ENCODE assay signal across 14 cellular contexts in genomic region chr11:105466582-105467228, GRCh38.
DNase-seq lines count a peak whose midpoint lies in the region; ATAC-seq and TF ChIP-seq lines count a peak whose summit lies in the region.
"Had no signal": no experiment of that assay in that cellular context is flagged by ENCODE, and none has a peak within 500 bp of the region (broad histone marks: within the 10 kb centered on the region; RNA-seq: fewer than 3 reads in every experiment).

No MANE protein-coding gene starts in this region.

- H3K4me1 Mint-ChIP-seq in natural killer cell treated with Interleukin-12 subunit alpha and Interleukin-12 subunit beta and Interleukin-15 and Interleukin-18, amount 100 ng/mL, for 72 hours (ENCODE audit: low read depth in 2 of 2): no peaks in the 10 kb centered on the region
- H3K4me1 Mint-ChIP-seq: activated naive CD4-positive, alpha-beta T cell treated with anti-CD3 and anti-CD28 coated beads, Interleukin-2, amount 10 ng/mL, durations not matched to agents 7 days and 5 days; CD4-positive, CD25-positive, alpha-beta regulatory T cell; stimulated activated effector memory CD8-positive, alpha-beta T cell treated with anti-CD3 and anti-CD28 coated beads, Interleukin-12 subunit alpha, Interleukin-12 subunit beta, amount 100 ng/mL, for 72 hours had no signal

- intact Hi-C loops in dorsolateral prefrontal cortex (cut with DNase I): no loop called here

- H3K27me3 ChIP-seq in brain microvascular endothelial cell (replicated peaks) (no peaks in the 10 kb centered on the region), dorsolateral prefrontal cortex (no peaks in the 10 kb centered on the region)
- H3K27me3 ChIP-seq: neutrophil had no signal

- H3K27ac Mint-ChIP-seq in natural killer cell treated with Interleukin-12 subunit alpha and Interleukin-12 subunit beta and Interleukin-15 and Interleukin-18, amount 100 ng/mL, for 72 hours: no peak overlapping the region
- H3K27ac Mint-ChIP-seq: activated naive CD4-positive, alpha-beta T cell treated with anti-CD3 and anti-CD28 coated beads, Interleukin-2, amount 10 ng/mL, durations not matched to agents 7 days and 5 days; CD4-positive, CD25-positive, alpha-beta regulatory T cell; effector memory CD8-positive, alpha-beta T cell; stimulated activated effector memory CD8-positive, alpha-beta T cell treated with anti-CD3 and anti-CD28 coated beads, Interleukin-12 subunit alpha, Interleukin-12 subunit beta, amount 100 ng/mL, for 72 hours had no signal

- H3K4me3 ChIP-seq in brain microvascular endothelial cell (ENCODE audit: low read depth, low read length) (no peak overlapping the region), dorsolateral prefrontal cortex (no peak overlapping the region)

- H3K4me3 Mint-ChIP-seq in natural killer cell treated with Interleukin-12 subunit alpha and Interleukin-12 subunit beta and Interleukin-15 and Interleukin-18, amount 100 ng/mL, for 72 hours: no peak overlapping the region
- H3K4me3 Mint-ChIP-seq: activated naive CD4-positive, alpha-beta T cell treated with anti-CD3 and anti-CD28 coated beads, Interleukin-2, amount 10 ng/mL, durations not matched to agents 7 days and 5 days; CD4-positive, CD25-positive, alpha-beta regulatory T cell; effector memory CD8-positive, alpha-beta T cell; stimulated activated effector memory CD8-positive, alpha-beta T cell treated with anti-CD3 and anti-CD28 coated beads, Interleukin-12 subunit alpha, Interleukin-12 subunit beta, amount 100 ng/mL, for 72 hours had no signal

- no peaks in the 10 kb centered on the region for H3K36me3 ChIP-seq in brain microvascular endothelial cell (replicated peaks)
- H3K36me3 ChIP-seq: neutrophil had no signal

- H3K36me3 Mint-ChIP-seq in natural killer cell treated with Interleukin-12 subunit alpha and Interleukin-12 subunit beta and Interleukin-15 and Interleukin-18, amount 100 ng/mL, for 72 hours: no peaks in the 10 kb centered on the region
- H3K36me3 Mint-ChIP-seq: activated naive CD4-positive, alpha-beta T cell treated with anti-CD3 and anti-CD28 coated beads, Interleukin-2, amount 10 ng/mL, durations not matched to agents 7 days and 5 days; CD4-positive, CD25-positive, alpha-beta regulatory T cell; stimulated activated effector memory CD8-positive, alpha-beta T cell treated with anti-CD3 and anti-CD28 coated beads, Interleukin-12 subunit alpha, Interleukin-12 subunit beta, amount 100 ng/mL, for 72 hours had no signal

- in situ Hi-C loops in Caki2 (cut with HindIII; ENCODE audit: low pct_unique_long_range_greater_than_20kb, low sequenced_read_pairs): no loop called here
- in situ Hi-C loops in brain microvascular endothelial cell (cut with HindIII; ENCODE audit: low pct_ligation_motif_present, low sequenced_read_pairs): no loop called here

- no peaks in the 10 kb centered on the region for H3K27me3 Mint-ChIP-seq in natural killer cell treated with Interleukin-12 subunit alpha and Interleukin-12 subunit beta and Interleukin-15 and Interleukin-18, amount 100 ng/mL, for 72 hours
- H3K27me3 Mint-ChIP-seq: activated naive CD4-positive, alpha-beta T cell treated with anti-CD3 and anti-CD28 coated beads, Interleukin-2, amount 10 ng/mL, durations not matched to agents 7 days and 5 days; CD4-positive, CD25-positive, alpha-beta regulatory T cell; effector memory CD8-positive, alpha-beta T cell had no signal

- DNase-seq in Caki2 (ENCODE audit: low read depth) (peak; percentile 18), HT1080 (ENCODE audit: low read depth) (peak; percentile 55), brain microvascular endothelial cell (peak; percentile 89), iris pigment epithelial cell (ENCODE audit: low read depth) (peak; percentile 95), cerebellar cortex (ENCODE audit: low spot score) (no peak), dorsolateral prefrontal cortex (no peak)
- DNase-seq in central memory CD4-positive, alpha-beta T cell: no peak
- DNase-seq in natural killer cell treated with Interleukin-12 subunit alpha and Interleukin-12 subunit beta and Interleukin-15 and Interleukin-18, amount 100 ng/mL, for 72 hours (ENCODE audit: low spot score): no peak
- DNase-seq: activated naive CD4-positive, alpha-beta T cell treated with anti-CD3 and anti-CD28 coated beads, Interleukin-2, amount 10 ng/mL, durations not matched to agents 7 days and 5 days; CD4-positive, CD25-positive, alpha-beta regulatory T cell; effector memory CD8-positive, alpha-beta T cell; NCI-H2081 had no signal

- no peak overlapping the region for H3K27ac ChIP-seq in brain microvascular endothelial cell
- no peak overlapping the region for H3K27ac ChIP-seq in dorsolateral prefrontal cortex
- H3K27ac ChIP-seq: neutrophil had no signal

- ATAC-seq in natural killer cell treated with Interleukin-12 subunit alpha and Interleukin-12 subunit beta and Interleukin-15 and Interleukin-18, amount 100 ng/mL, for 72 hours: no peak
- ATAC-seq: effector memory CD8-positive, alpha-beta T cell; stimulated activated effector memory CD8-positive, alpha-beta T cell treated with anti-CD3 and anti-CD28 coated beads, Interleukin-12 subunit alpha, Interleukin-12 subunit beta, amount 100 ng/mL, for 72 hours had no signal

- TF ChIP-seq CTCF in brain microvascular endothelial cell (IDR thresholded peaks at IDR 0.05; ENCODE audit: low read depth, low read length, missing control alignments) (no peak), dorsolateral prefrontal cortex (IDR thresholded peaks at IDR 0.05 in 54 of 56, conservative IDR thresholded peaks at IDR 0.05 in 2 of 56; ENCODE audit: low read depth in 1 of 56, partially characterized antibody in 56 of 56) (no peak)

- peaks cover 2% of the 10 kb centered on the region for H3K9me3 Mint-ChIP-seq in natural killer cell treated with Interleukin-12 subunit alpha and Interleukin-12 subunit beta and Interleukin-15 and Interleukin-18, amount 100 ng/mL, for 72 hours
- H3K9me3 Mint-ChIP-seq: activated naive CD4-positive, alpha-beta T cell treated with anti-CD3 and anti-CD28 coated beads, Interleukin-2, amount 10 ng/mL, durations not matched to agents 7 days and 5 days; effector memory CD8-positive, alpha-beta T cell had no signal

Comparison
In these comparisons a context has a peak if more than half of its experiments do, and no peak if none do; other contexts are left out.
1. DNase-seq: peak in Caki2 (single experiment), HT1080 (single experiment), brain microvascular endothelial cell (single experiment) and iris pigment epithelial cell (single experiment); none in central memory CD4-positive, alpha-beta T cell (single experiment), natural killer cell treated with Interleukin-12 subunit alpha and Interleukin-12 subunit beta and Interleukin-15 and Interleukin-18, amount 100 ng/mL, for 72 hours (single experiment), cerebellar cortex (single experiment) and dorsolateral prefrontal cortex (0 of 10).